ENCODE assay signal across 27 cellular contexts in genomic region chr5:19479562-19479961, GRCh38.
"Had no signal": no experiment of that assay in that cellular context is flagged by ENCODE, and none has a peak within 500 bp of the region (broad histone marks: within the 10 kb centered on the region; RNA-seq: fewer than 3 reads in every experiment).

No MANE protein-coding gene starts in this region.

- FAIRE-seq: urothelium cell line had no signal

- H3K36me3 ChIP-seq: stomach, suprapubic skin, thoracic aorta, thyroid gland, tibial artery, tibial nerve, transverse colon, upper lobe of left lung, upper lobe of right lung, uterus, vagina had no signal

- H3K4me3 ChIP-seq: stomach, suprapubic skin, testis, thoracic aorta, thyroid gland, tibial artery, tibial nerve, transverse colon, upper lobe of left lung, upper lobe of right lung, uterus, vagina had no signal

- H3K27me3 ChIP-seq: stomach, suprapubic skin, testis, thyroid gland, tibial artery, tibial nerve, transverse colon, upper lobe of left lung, upper lobe of right lung, uterus, vagina had no signal

- ATAC-seq: stimulated activated effector memory CD8-positive, alpha-beta T cell treated with anti-CD3 and anti-CD28 coated beads, Interleukin-12 subunit alpha, Interleukin-12 subunit beta, amount 100 ng/mL, for 72 hours; stimulated activated memory B cell treated with anti-CD40 and anti-IgM and Interleukin-4, amounts not matched to agents 10 μg/mL and 1 μg/mL and 100 μg/mL, for 72 hours; stimulated activated naive B cell treated with anti-CD40 and anti-IgM and Interleukin-4, amounts not matched to agents 10 μg/mL and 1 μg/mL and 100 μg/mL, for 72 hours; stimulated activated naive CD8-positive, alpha-beta T cell treated with anti-CD3 and anti-CD28 coated beads, Interleukin-15, amount 100 ng/mL, for 72 hours; stimulated activated naive CD8-positive, alpha-beta T cell treated with anti-CD3 and anti-CD28 coated beads, Interleukin-15, Interleukin-2, amounts not matched to agents 100 U/mL and 50 U/mL, for 24 hours; upper lobe of right lung had no signal

- H3K4me1 ChIP-seq: stomach, suprapubic skin, testis, thyroid gland, tibial artery, tibial nerve, transverse colon, upper lobe of left lung, upper lobe of right lung, uterus, vagina had no signal

- H3K27ac ChIP-seq: stomach, suprapubic skin, testis, thoracic aorta, thyroid gland, tibial artery, tibial nerve, transverse colon, upper lobe of left lung, upper lobe of right lung, uterus, vagina had no signal

- DNase-seq: stimulated activated CD4-positive, alpha-beta T cell treated with anti-CD3 and anti-CD28 coated beads, Interleukin-2, amount 100 ng/mL, for 48 hours; stimulated activated CD4-positive, alpha-beta T cell treated with anti-CD3 and anti-CD28 coated beads, Interleukin-4, amount 100 ng/mL, for 1 hour; stimulated activated CD4-positive, alpha-beta T cell treated with anti-CD3 and anti-CD28 coated beads, Interleukin-4, amount 100 ng/mL, for 24 hours; stimulated activated CD4-positive, alpha-beta T cell treated with anti-CD3 and anti-CD28 coated beads, Interleukin-4, amount 100 ng/mL, for 4 hours; stimulated activated CD8-positive, alpha-beta memory T cell treated with anti-CD3 and anti-CD28 coated beads, Interleukin-4, amount 100 ng/mL, for 48 hours; stimulated activated naive B cell treated with anti-CD40 and anti-IgM and Interleukin-4, amounts not matched to agents 10 μg/mL and 1 μg/mL and 100 μg/mL, for 72 hours; stimulated activated naive CD4-positive, alpha-beta T cell; stimulated activated naive CD4-positive, alpha-beta T cell treated with Interleukin-2 at 50 U/mL for 16 hours; stimulated activated naive CD8-positive, alpha-beta T cell treated with anti-CD3 and anti-CD28 coated beads, Interleukin-15, amount 100 ng/mL, for 72 hours; stimulated activated naive CD8-positive, alpha-beta T cell treated with anti-CD3 and anti-CD28 coated beads, Interleukin-15, Interleukin-2, amounts not matched to agents 100 U/mL and 50 U/mL, for 24 hours; stomach; substantia nigra; testis; thyroid gland; tibial artery; transverse colon; trophoblast cell; upper lobe of right lung; uterus had no signal

- H3K9me3 ChIP-seq: stomach, suprapubic skin, testis, thoracic aorta, thyroid gland, tibial artery, tibial nerve, upper lobe of left lung, upper lobe of right lung, uterus, vagina had no signal
